8 cellular contexts compared by ENCODE assay signal in the genomic region with DNA sequence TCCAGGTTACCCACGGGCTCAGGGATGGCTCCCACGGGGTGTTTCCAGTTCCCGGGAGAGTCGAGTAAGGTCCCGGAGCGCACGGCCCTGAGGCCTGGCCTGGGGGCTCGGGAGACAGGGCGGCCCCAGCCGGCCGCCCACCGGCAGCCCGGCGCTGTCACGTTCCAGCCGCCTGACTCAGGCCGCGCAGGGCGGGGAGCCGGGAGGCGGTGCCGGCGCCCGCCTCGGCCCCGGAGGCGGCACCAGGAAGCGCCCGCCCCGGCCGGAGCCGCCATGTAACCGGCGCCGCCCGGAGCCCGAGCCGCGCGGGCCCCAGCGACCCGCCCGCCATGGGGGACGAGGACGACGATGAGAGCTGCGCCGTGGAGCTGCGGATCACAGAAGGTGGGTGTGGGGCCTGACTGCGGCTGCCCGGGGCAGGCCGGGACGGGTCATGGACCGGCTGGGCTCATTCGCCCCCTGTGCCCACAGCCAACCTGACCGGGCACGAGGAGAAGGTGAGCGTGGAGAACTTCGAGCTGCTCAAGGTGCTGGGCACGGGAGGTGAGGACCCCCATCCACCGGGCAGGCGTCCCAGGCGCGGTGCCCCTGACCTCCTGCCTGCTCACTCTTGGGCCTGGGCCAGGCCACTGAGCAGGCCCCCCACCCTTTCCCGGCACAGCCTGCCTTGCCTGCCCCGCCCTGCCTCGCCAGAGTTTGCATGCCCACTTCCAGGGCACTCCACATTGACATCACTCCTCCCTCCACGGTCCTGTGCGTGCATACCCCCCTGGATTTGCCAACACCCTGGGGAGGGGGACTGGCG. TPM values are rescaled to one million over a fixed set of nuclear protein-coding genes. Genes with fewer than 3 reads are reported as not detected.
DNase-seq lines count a peak whose midpoint lies in the region; ATAC-seq and TF ChIP-seq lines count a peak whose summit lies in the region.

A gene (plus strand): TSS at position 256 of the 805 bp plus-strand sequence. CDS start 74 bp downstream, at position 330.

- no peaks in the 10 kb centered on the region for H3K27me3 Mint-ChIP-seq in WTC11 (ENCODE audit: low read depth)
- no peaks in the 10 kb centered on the region for H3K27me3 Mint-ChIP-seq in dendritic cell treated with granulocyte-macrophage colony-stimulating factor and Interleukin-4, amounts not matched to agents 40 ng/mL and 50 ng/mL, for 4 days

- peak within 1 kb of the TSS; percentile 80 for H3K4me3 Mint-ChIP-seq in WTC11
- H3K4me3 Mint-ChIP-seq in dendritic cell treated with granulocyte-macrophage colony-stimulating factor and Interleukin-4, amounts not matched to agents 40 ng/mL and 50 ng/mL, for 4 days, result peak within 1 kb of the TSS; percentile 93

- H3K9me3 Mint-ChIP-seq in WTC11, result no peaks in the 10 kb centered on the region
- H3K9me3 Mint-ChIP-seq in dendritic cell treated with granulocyte-macrophage colony-stimulating factor and Interleukin-4, amounts not matched to agents 40 ng/mL and 50 ng/mL, for 4 days, result no peaks in the 10 kb centered on the region

- peak within 1 kb of the TSS; percentile 99 for H3K4me2 ChIP-seq in BLaER1

- H3K27ac ChIP-seq in BLaER1 (peak within 1 kb of the TSS; percentile 83), KOPT-K1 (ENCODE audit: low read depth, low read length, poor library complexity, severe bottlenecking) (peak within 1 kb of the TSS; percentile 73), spleen (peak within 1 kb of the TSS; percentile 83 to 89 (median 84))

- peaks cover 26% of the 10 kb centered on the region for H3K4me1 Mint-ChIP-seq in WTC11
- peaks cover 61% of the 10 kb centered on the region for H3K4me1 Mint-ChIP-seq in dendritic cell treated with granulocyte-macrophage colony-stimulating factor and Interleukin-4, amounts not matched to agents 40 ng/mL and 50 ng/mL, for 4 days (ENCODE audit: low read depth)

- peak within 1 kb of the TSS; percentile 50 for H3K27ac Mint-ChIP-seq in WTC11
- H3K27ac Mint-ChIP-seq in dendritic cell treated with granulocyte-macrophage colony-stimulating factor and Interleukin-4, amounts not matched to agents 40 ng/mL and 50 ng/mL, for 4 days, result peak within 1 kb of the TSS; percentile 80

- POLR2A ChIA-PET in WTC11 (lab: Charles Lee), result interaction anchor here (0.5 kb wide), 1 partner anchor 17 kb away, joined by 4 read pairs; no protein-coding TSS in a partner anchor

- H3K4me1 ChIP-seq in BLaER1 (peaks cover 77% of the 10 kb centered on the region), spleen (peaks cover 34 to 80% (median 55%) of the 10 kb centered on the region in 6 donors)

- intact Hi-C loops in dendritic cell treated with granulocyte-macrophage colony-stimulating factor and Interleukin-4, amounts not matched to agents 40 ng/mL and 50 ng/mL, for 4 days (cut with micrococcal nuclease), result loop anchor here (10.0 kb wide), 1 partner anchor 296 kb away; no protein-coding TSS in a partner anchor
- intact Hi-C loops in spleen (cut with DNase I; ENCODE audit: low total_unique reads), result no loop called here

- H3K4me3 ChIP-seq in BLaER1, result peak within 1 kb of the TSS; percentile 76
- peak within 1 kb of the TSS; percentile 57 to 94 (median 79) for H3K4me3 ChIP-seq in spleen

- DNase-seq in WTC11 (ENCODE audit: low spot score) (peak; percentile 49), kidney tubule cell (ENCODE audit: low spot score) (peak; percentile 77), spleen (peak; percentile 92), DMS114 treated with DMSO at 0.1 percent for 48 hours (lab: John Stamatoyannopoulos, UW; ENCODE audit: unreplicated experiment) (no peak)

- H3K36me3 ChIP-seq in BLaER1, result peaks cover 34% of the 10 kb centered on the region
- H3K36me3 ChIP-seq in KOPT-K1 (ENCODE audit: insufficient read depth, low read length), result peaks cover 47% of the 10 kb centered on the region
- H3K36me3 ChIP-seq in spleen, result peaks cover 0 to 72% (median 35%) of the 10 kb centered on the region in 6 donors

- H3K9me3 ChIP-seq in BLaER1 (no peaks in the 10 kb centered on the region), KOPT-K1 (ENCODE audit: insufficient read depth, low read length, poor library complexity, severe bottlenecking) (no peaks in the 10 kb centered on the region), spleen (no peaks in the 10 kb centered on the region)

- peak; percentile 71 for TF ChIP-seq POLR2A in GM19099 (IDR thresholded peaks at IDR 0.05; ENCODE audit: extremely low read depth, insufficient read length, low read depth)
- no peak for TF ChIP-seq POLR2A in spleen (IDR thresholded peaks at IDR 0.05)

- H3K27me3 ChIP-seq in BLaER1 (no peaks in the 10 kb centered on the region), spleen (replicated peaks in 1 of 7) (no peaks in the 10 kb centered on the region)

- H3K9ac ChIP-seq in BLaER1, result peak within 1 kb of the TSS; percentile 80

- peaks cover 17% of the 10 kb centered on the region for H3K36me3 Mint-ChIP-seq in WTC11
- H3K36me3 Mint-ChIP-seq in dendritic cell treated with granulocyte-macrophage colony-stimulating factor and Interleukin-4, amounts not matched to agents 40 ng/mL and 50 ng/mL, for 4 days (ENCODE audit: low read depth), result peaks cover 71% of the 10 kb centered on the region

- 0 to 2% (median 0%) methylated on average over 13 to 70 of the region's 70 CpGs for WGBS in spleen, 5 donors

- CTCF ChIA-PET in WTC11 (lab: Charles Lee), result interaction anchor here (0.9 to 2.6 kb wide), 11 partner anchors 11 to 368 kb away, joined by 3 to 20 read pairs (median 5); a partner anchor contains a TSS

- TF ChIP-seq CTCF in WTC11 (IDR thresholded peaks at IDR 0.05), result no peak
- no peak for TF ChIP-seq CTCF in spleen (IDR thresholded peaks at IDR 0.05 in 8 of 11, conservative IDR thresholded peaks at IDR 0.05 in 3 of 11)

- peaks cover 19% of the 10 kb centered on the region; the same call in 1 of the 2 replicates for H4K20me1 ChIP-seq in BLaER1

- ATAC-seq in WTC11, result peak; percentile 49

TF ChIP-seq in WTC11, 78 proteins besides CTCF, POLR2A, EP300 and RAD21 (continues in another document):
- TF ChIP-seq, protein P1, sequence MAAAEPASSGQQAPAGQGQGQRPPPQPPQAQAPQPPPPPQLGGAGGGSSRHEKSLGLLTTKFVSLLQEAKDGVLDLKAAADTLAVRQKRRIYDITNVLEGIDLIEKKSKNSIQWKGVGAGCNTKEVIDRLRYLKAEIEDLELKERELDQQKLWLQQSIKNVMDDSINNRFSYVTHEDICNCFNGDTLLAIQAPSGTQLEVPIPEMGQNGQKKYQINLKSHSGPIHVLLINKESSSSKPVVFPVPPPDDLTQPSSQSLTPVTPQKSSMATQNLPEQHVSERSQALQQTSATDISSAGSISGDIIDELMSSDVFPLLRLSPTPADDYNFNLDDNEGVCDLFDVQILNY (CRISPR knock-in tag; IDR thresholded peaks at IDR 0.05), result peak; percentile 45; the same call in 1 of the 2 replicates
- TF ChIP-seq, protein P2, sequence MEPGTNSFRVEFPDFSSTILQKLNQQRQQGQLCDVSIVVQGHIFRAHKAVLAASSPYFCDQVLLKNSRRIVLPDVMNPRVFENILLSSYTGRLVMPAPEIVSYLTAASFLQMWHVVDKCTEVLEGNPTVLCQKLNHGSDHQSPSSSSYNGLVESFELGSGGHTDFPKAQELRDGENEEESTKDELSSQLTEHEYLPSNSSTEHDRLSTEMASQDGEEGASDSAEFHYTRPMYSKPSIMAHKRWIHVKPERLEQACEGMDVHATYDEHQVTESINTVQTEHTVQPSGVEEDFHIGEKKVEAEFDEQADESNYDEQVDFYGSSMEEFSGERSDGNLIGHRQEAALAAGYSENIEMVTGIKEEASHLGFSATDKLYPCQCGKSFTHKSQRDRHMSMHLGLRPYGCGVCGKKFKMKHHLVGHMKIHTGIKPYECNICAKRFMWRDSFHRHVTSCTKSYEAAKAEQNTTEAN (CRISPR knock-in tag; IDR thresholded peaks at IDR 0.05), result 0 out of 2 replicates have a peak, but pooled peaks have one; percentile 77
- TF ChIP-seq, protein P3, sequence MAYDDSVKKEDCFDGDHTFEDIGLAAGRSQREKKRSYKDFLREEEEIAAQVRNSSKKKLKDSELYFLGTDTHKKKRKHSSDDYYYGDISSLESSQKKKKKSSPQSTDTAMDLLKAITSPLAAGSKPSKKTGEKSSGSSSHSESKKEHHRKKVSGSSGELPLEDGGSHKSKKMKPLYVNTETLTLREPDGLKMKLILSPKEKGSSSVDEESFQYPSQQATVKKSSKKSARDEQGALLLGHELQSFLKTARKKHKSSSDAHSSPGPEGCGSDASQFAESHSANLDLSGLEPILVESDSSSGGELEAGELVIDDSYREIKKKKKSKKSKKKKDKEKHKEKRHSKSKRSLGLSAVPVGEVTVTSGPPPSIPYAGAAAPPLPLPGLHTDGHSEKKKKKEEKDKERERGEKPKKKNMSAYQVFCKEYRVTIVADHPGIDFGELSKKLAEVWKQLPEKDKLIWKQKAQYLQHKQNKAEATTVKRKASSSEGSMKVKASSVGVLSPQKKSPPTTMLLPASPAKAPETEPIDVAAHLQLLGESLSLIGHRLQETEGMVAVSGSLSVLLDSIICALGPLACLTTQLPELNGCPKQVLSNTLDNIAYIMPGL (CRISPR knock-in tag; IDR thresholded peaks at IDR 0.05), result 0 out of 2 replicates have a peak, but pooled peaks have one; percentile 65

RNA-seq across cellular contexts. Expression of the gene that starts here (rescaled TPM):
- 16.8 to 18.3 TPM (median 18.3 TPM) in 3 replicates for total RNA-seq in WTC11 (2021)
- 10 to 100 TPM; 26.9 to 47.5 (median 38.2) TPM for total RNA-seq in spleen
- polyA plus RNA-seq in spleen, result 10 to 100 TPM; 18.8 to 43.0 (median 32.3) TPM
